In genomic region chr22:47862394-47862793, GRCh38 we compare ENCODE assay signal across 28 cellular contexts.
"Had no signal": no experiment of that assay in that cellular context is flagged by ENCODE, and none has a peak within 500 bp of the region (broad histone marks: within the 10 kb centered on the region; RNA-seq: fewer than 3 reads in every experiment).

No MANE protein-coding gene starts in this region.

- H3K4me1 Mint-ChIP-seq: stimulated activated effector memory CD8-positive, alpha-beta T cell treated with anti-CD3 and anti-CD28 coated beads, Interleukin-12 subunit alpha, Interleukin-12 subunit beta, amount 100 ng/mL, for 72 hours; stimulated activated memory B cell treated with anti-CD40 and anti-IgM and Interleukin-4, amounts not matched to agents 10 μg/mL and 1 μg/mL and 100 μg/mL, for 72 hours; stimulated activated naive CD8-positive, alpha-beta T cell treated with anti-CD3 and anti-CD28 coated beads, Interleukin-15, amount 100 ng/mL, for 72 hours had no signal

- H3K27me3 ChIP-seq: suprapubic skin, testis, thyroid gland, tibial artery, tibial nerve, upper lobe of left lung, uterus, vagina had no signal

- H3K9me3 Mint-ChIP-seq: stimulated activated effector memory CD8-positive, alpha-beta T cell treated with anti-CD3 and anti-CD28 coated beads, Interleukin-12 subunit alpha, Interleukin-12 subunit beta, amount 100 ng/mL, for 72 hours; stimulated activated naive CD8-positive, alpha-beta T cell treated with anti-CD3 and anti-CD28 coated beads, Interleukin-15, amount 100 ng/mL, for 72 hours; stimulated activated naive CD8-positive, alpha-beta T cell treated with anti-CD3 and anti-CD28 coated beads, Interleukin-15, Interleukin-2, amounts not matched to agents 100 ng/mL and 50 ng/mL, for 24 hours; type B pancreatic cell had no signal

- ATAC-seq: stimulated activated effector memory CD8-positive, alpha-beta T cell treated with anti-CD3 and anti-CD28 coated beads, Interleukin-12 subunit alpha, Interleukin-12 subunit beta, amount 100 ng/mL, for 72 hours; stimulated activated memory B cell treated with anti-CD40 and anti-IgM and Interleukin-4, amounts not matched to agents 10 μg/mL and 1 μg/mL and 100 μg/mL, for 72 hours; stimulated activated naive B cell treated with anti-CD40 and anti-IgM and Interleukin-4, amounts not matched to agents 10 μg/mL and 1 μg/mL and 100 μg/mL, for 72 hours; stimulated activated naive CD8-positive, alpha-beta T cell treated with anti-CD3 and anti-CD28 coated beads, Interleukin-15, amount 100 ng/mL, for 72 hours; stimulated activated naive CD8-positive, alpha-beta T cell treated with anti-CD3 and anti-CD28 coated beads, Interleukin-15, Interleukin-2, amounts not matched to agents 100 U/mL and 50 U/mL, for 24 hours; upper lobe of right lung had no signal

- H3K9me3 ChIP-seq: suprapubic skin, testis, thoracic aorta, thyroid gland, tibial artery, transverse colon, upper lobe of left lung, upper lobe of right lung, uterus, vagina had no signal

- DNase-seq: stimulated activated CD4-positive, alpha-beta T cell treated with anti-CD3 and anti-CD28 coated beads, Interleukin-2, amount 100 ng/mL, for 48 hours; stimulated activated CD4-positive, alpha-beta T cell treated with anti-CD3 and anti-CD28 coated beads, Interleukin-4, amount 100 ng/mL, for 1 hour; stimulated activated CD4-positive, alpha-beta T cell treated with anti-CD3 and anti-CD28 coated beads, Interleukin-4, amount 100 ng/mL, for 24 hours; stimulated activated CD4-positive, alpha-beta T cell treated with anti-CD3 and anti-CD28 coated beads, Interleukin-4, amount 100 ng/mL, for 4 hours; stimulated activated CD8-positive, alpha-beta memory T cell treated with anti-CD3 and anti-CD28 coated beads, Interleukin-4, amount 100 ng/mL, for 48 hours; stimulated activated naive B cell treated with anti-CD40 and anti-IgM and Interleukin-4, amounts not matched to agents 10 μg/mL and 1 μg/mL and 100 μg/mL, for 72 hours; stimulated activated naive CD4-positive, alpha-beta T cell; stimulated activated naive CD4-positive, alpha-beta T cell treated with Interleukin-2 at 50 U/mL for 16 hours; stimulated activated naive CD8-positive, alpha-beta T cell treated with anti-CD3 and anti-CD28 coated beads, Interleukin-15, amount 100 ng/mL, for 72 hours; stimulated activated naive CD8-positive, alpha-beta T cell treated with anti-CD3 and anti-CD28 coated beads, Interleukin-15, Interleukin-2, amounts not matched to agents 100 U/mL and 50 U/mL, for 24 hours; stomach; substantia nigra; testis; thyroid gland; tibial artery; transverse colon; trophoblast cell; upper lobe of left lung; upper lobe of right lung; uterus had no signal

- H3K36me3 ChIP-seq: stomach, suprapubic skin, thoracic aorta, thyroid gland, tibial artery, tibial nerve, transverse colon, upper lobe of left lung, upper lobe of right lung, uterus, vagina had no signal

- H3K4me3 ChIP-seq: stomach, suprapubic skin, testis, thoracic aorta, thyroid gland, tibial artery, tibial nerve, transverse colon, upper lobe of left lung, upper lobe of right lung, uterus, vagina had no signal

- H3K36me3 Mint-ChIP-seq: stimulated activated effector memory CD8-positive, alpha-beta T cell treated with anti-CD3 and anti-CD28 coated beads, Interleukin-12 subunit alpha, Interleukin-12 subunit beta, amount 100 ng/mL, for 72 hours; stimulated activated memory B cell treated with anti-CD40 and anti-IgM and Interleukin-4, amounts not matched to agents 10 μg/mL and 1 μg/mL and 100 μg/mL, for 72 hours; stimulated activated naive B cell treated with anti-CD40 and anti-IgM and Interleukin-4, amounts not matched to agents 10 μg/mL and 1 μg/mL and 100 μg/mL, for 72 hours; type B pancreatic cell had no signal

- H3K27ac Mint-ChIP-seq: stimulated activated effector memory CD8-positive, alpha-beta T cell treated with anti-CD3 and anti-CD28 coated beads, Interleukin-12 subunit alpha, Interleukin-12 subunit beta, amount 100 ng/mL, for 72 hours; stimulated activated memory B cell treated with anti-CD40 and anti-IgM and Interleukin-4, amounts not matched to agents 10 μg/mL and 1 μg/mL and 100 μg/mL, for 72 hours; stimulated activated naive B cell treated with anti-CD40 and anti-IgM and Interleukin-4, amounts not matched to agents 10 μg/mL and 1 μg/mL and 100 μg/mL, for 72 hours; stimulated activated naive CD8-positive, alpha-beta T cell treated with anti-CD3 and anti-CD28 coated beads, Interleukin-15, amount 100 ng/mL, for 72 hours; stimulated activated naive CD8-positive, alpha-beta T cell treated with anti-CD3 and anti-CD28 coated beads, Interleukin-15, Interleukin-2, amounts not matched to agents 100 ng/mL and 50 ng/mL, for 24 hours; type B pancreatic cell had no signal

- H3K27me3 Mint-ChIP-seq: type B pancreatic cell had no signal

- H3K4me1 ChIP-seq: stomach, suprapubic skin, testis, thyroid gland, tibial artery, tibial nerve, transverse colon, upper lobe of left lung, upper lobe of right lung, uterus, vagina had no signal

- H3K27ac ChIP-seq: stomach, suprapubic skin, testis, thoracic aorta, thyroid gland, tibial artery, tibial nerve, transverse colon, upper lobe of left lung, upper lobe of right lung, uterus, vagina had no signal

- H3K4me3 Mint-ChIP-seq: stimulated activated effector memory CD8-positive, alpha-beta T cell treated with anti-CD3 and anti-CD28 coated beads, Interleukin-12 subunit alpha, Interleukin-12 subunit beta, amount 100 ng/mL, for 72 hours; stimulated activated memory B cell treated with anti-CD40 and anti-IgM and Interleukin-4, amounts not matched to agents 10 μg/mL and 1 μg/mL and 100 μg/mL, for 72 hours; stimulated activated naive B cell treated with anti-CD40 and anti-IgM and Interleukin-4, amounts not matched to agents 10 μg/mL and 1 μg/mL and 100 μg/mL, for 72 hours; stimulated activated naive CD8-positive, alpha-beta T cell treated with anti-CD3 and anti-CD28 coated beads, Interleukin-15, amount 100 ng/mL, for 72 hours; stimulated activated naive CD8-positive, alpha-beta T cell treated with anti-CD3 and anti-CD28 coated beads, Interleukin-15, Interleukin-2, amounts not matched to agents 100 ng/mL and 50 ng/mL, for 24 hours; type B pancreatic cell had no signal
